27 cellular contexts compared by ENCODE assay signal in genomic region chr1:157131281-157131680, GRCh38. TPM values are rescaled to one million over a fixed set of nuclear protein-coding genes. Genes with fewer than 3 reads are reported as not detected.
"Had no signal": no experiment of that assay in that cellular context is flagged by ENCODE, and none has a peak within 500 bp of the region (broad histone marks: within the 10 kb centered on the region; RNA-seq: fewer than 3 reads in every experiment).

No MANE protein-coding gene starts in this region.

- ATAC-seq: activated naive CD4-positive, alpha-beta T cell treated with anti-CD3 and anti-CD28 coated beads, Interleukin-2, amount 50 U/mL, for 72 hours; left lung; pancreas; right lobe of liver; stimulated activated memory B cell treated with anti-CD40 and anti-IgM and Interleukin-4, amounts not matched to agents 10 μg/mL and 1 μg/mL and 100 μg/mL, for 72 hours had no signal

- H3K36me3 ChIP-seq: uterus had no signal

- H3K4me3 ChIP-seq: left lung, lung, pancreas, right lobe of liver, skin epidermis, transverse colon, uterus had no signal

- H3K27me3 ChIP-seq: left lung, neutrophil, pancreas, right lobe of liver, transverse colon, uterus had no signal

- H3K9me3 Mint-ChIP-seq: activated naive CD4-positive, alpha-beta T cell treated with anti-CD3 and anti-CD28 coated beads, Interleukin-2, amount 50 U/mL, for 72 hours; activated T-helper 1 cell treated with anti-CD3 and anti-CD28 coated beads, Interleukin-12 subunit alpha, Interleukin-12 subunit beta, Interleukin-2, Interleukin-4 antibody, amounts not matched to agents 30 ng/mL and 10 ng/mL and 1 ng/mL, durations not matched to agents 14 hours and 24 hours and 36 hours; brain; nephron; stimulated activated memory B cell treated with anti-CD40 and anti-IgM and Interleukin-4, amounts not matched to agents 10 μg/mL and 1 μg/mL and 100 μg/mL, for 72 hours had no signal

- H3K9me3 ChIP-seq: left lung, neutrophil, pancreas, right lobe of liver, transverse colon, uterus had no signal

- H3K27ac ChIP-seq: left lung, neutrophil, pancreas, right lobe of liver, transverse colon, uterus had no signal

- H3K27ac Mint-ChIP-seq: activated naive CD4-positive, alpha-beta T cell treated with anti-CD3 and anti-CD28 coated beads, Interleukin-2, amount 50 U/mL, for 72 hours; activated T-helper 1 cell treated with anti-CD3 and anti-CD28 coated beads, Interleukin-12 subunit alpha, Interleukin-12 subunit beta, Interleukin-2, Interleukin-4 antibody, amounts not matched to agents 30 ng/mL and 10 ng/mL and 1 ng/mL, durations not matched to agents 14 hours and 24 hours and 36 hours; nephron; stimulated activated memory B cell treated with anti-CD40 and anti-IgM and Interleukin-4, amounts not matched to agents 10 μg/mL and 1 μg/mL and 100 μg/mL, for 72 hours had no signal

- H3K27me3 Mint-ChIP-seq: brain; stimulated activated memory B cell treated with anti-CD40 and anti-IgM and Interleukin-4, amounts not matched to agents 10 μg/mL and 1 μg/mL and 100 μg/mL, for 72 hours had no signal

- DNase-seq: activated CD4-positive, alpha-beta T cell treated with anti-CD3 and anti-CD28 coated beads for 1 hour; activated CD4-positive, alpha-beta T cell treated with anti-CD3 and anti-CD28 coated beads, Interleukin-2, amount 50 U/mL, for 48 hours; activated gamma-delta T cell treated with Interleukin-2 at 50 U/mL for 16 hours; aorta; central memory CD4-positive, alpha-beta T cell; dermis blood vessel endothelial cell; effector CD8-positive, alpha-beta T cell; foreskin melanocyte; kidney glomerular epithelial cell; left lung; pancreas; right lobe of liver; stimulated activated CD4-positive, alpha-beta T cell treated with anti-CD3 and anti-CD28 coated beads, Interleukin-2, amount 100 ng/mL, for 24 hours; transverse colon; uterus had no signal

- H3K4me3 Mint-ChIP-seq: activated T-helper 1 cell treated with anti-CD3 and anti-CD28 coated beads, Interleukin-12 subunit alpha, Interleukin-12 subunit beta, Interleukin-2, Interleukin-4 antibody, amounts not matched to agents 30 ng/mL and 10 ng/mL and 1 ng/mL, durations not matched to agents 14 hours and 24 hours and 36 hours; brain; nephron; stimulated activated memory B cell treated with anti-CD40 and anti-IgM and Interleukin-4, amounts not matched to agents 10 μg/mL and 1 μg/mL and 100 μg/mL, for 72 hours had no signal

RNA-seq across cellular contexts. Expression of gene ETV3L, which starts 31.7 kb away (rescaled TPM):
- total RNA-seq: activated naive CD4-positive, alpha-beta T cell treated with anti-CD3 and anti-CD28 coated beads, Interleukin-2, amount 50 U/mL, for 72 hours; activated T-helper 1 cell treated with anti-CD3 and anti-CD28 coated beads, Interleukin-12 subunit alpha, Interleukin-12 subunit beta, Interleukin-2, Interleukin-4 antibody, amounts not matched to agents 30 ng/mL and 10 ng/mL and 1 ng/mL, durations not matched to agents 14 hours and 24 hours and 36 hours; aorta; dermis blood vessel endothelial cell; left lung; lung; pancreas; right lobe of liver; T-helper 1 cell treated with Interleukin-12 subunit alpha and Interleukin-12 subunit beta and Interleukin-4 antibody, amounts not matched to agents 30 ng/mL and 1 ng/mL, for 36 hours; temporal lobe; transverse colon; uterus had no signal
- polyA plus RNA-seq: adipose tissue, aorta, esophagus had no signal
